ENCODE assay signal across 6 cellular contexts in the genomic region with DNA sequence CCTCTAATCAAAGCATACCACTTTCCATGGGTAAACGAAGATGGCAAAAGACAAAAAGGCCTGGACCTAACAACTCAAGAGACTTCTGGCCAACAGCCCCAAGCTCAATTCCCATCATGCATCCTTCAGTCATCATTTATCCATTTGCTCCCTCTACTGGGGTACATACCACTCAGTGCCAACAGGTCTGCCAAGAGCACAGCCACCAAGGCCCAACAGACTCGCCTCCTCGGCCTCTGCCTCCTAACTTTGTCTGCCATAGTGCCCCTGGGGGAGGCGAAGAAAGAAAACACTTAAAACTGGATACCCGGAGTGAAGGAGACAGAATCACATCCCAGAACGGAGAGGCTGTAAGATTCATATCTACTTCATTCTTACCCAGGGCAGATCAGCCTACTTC. TPM values are rescaled to one million over a fixed set of nuclear protein-coding genes. Genes with fewer than 3 reads are reported as not detected.
DNase-seq lines count a peak whose midpoint lies in the region; ATAC-seq and TF ChIP-seq lines count a peak whose summit lies in the region.

No MANE protein-coding gene starts in this region.

- H3K9me3 ChIP-seq in cardiac muscle cell (ENCODE audit: low read depth) (no peaks in the 10 kb centered on the region), lower lobe of right lung (no peaks in the 10 kb centered on the region)

- TF ChIP-seq CTCF in cardiac muscle cell (IDR thresholded peaks at IDR 0.05; ENCODE audit: low read depth, low read length) (no peak), lower lobe of right lung (IDR thresholded peaks at IDR 0.05) (no peak)

- H3K27ac Mint-ChIP-seq in activated T-helper 1 cell treated with anti-CD3 and anti-CD28 coated beads, Interleukin-12 subunit alpha, Interleukin-12 subunit beta, Interleukin-2, Interleukin-4 antibody, amounts not matched to agents 30 ng/mL and 10 ng/mL and 1 ng/mL, durations not matched to agents 14 hours and 24 hours and 36 hours, result peak overlapping the region; percentile 78

- H3K4me1 ChIP-seq in cardiac muscle cell (ENCODE audit: low read depth), result peaks cover 5% of the 10 kb centered on the region
- peaks cover 25% of the 10 kb centered on the region for H3K4me1 ChIP-seq in lower lobe of right lung

- H3K36me3 ChIP-seq in cardiac muscle cell (peaks cover 36% of the 10 kb centered on the region), lower lobe of right lung (peaks cover 49% of the 10 kb centered on the region)

- DNase-seq in cardiac muscle cell (ENCODE audit: low read depth in 1 of 2, low spot score in 1 of 2) (peak in 1 of 2 donors; percentile 25), left ventricle myocardium superior (no peak), lower lobe of right lung (no peak), NCI-H187 treated with DMSO at 0.1 percent for 48 hours (lab: John Stamatoyannopoulos, UW) (no peak)
- no peak for DNase-seq in activated T-helper 1 cell treated with anti-CD3 and anti-CD28 coated beads, Interleukin-12 subunit alpha, Interleukin-12 subunit beta, Interleukin-2, Interleukin-4 antibody, amounts not matched to agents 30 ng/mL and 10 ng/mL and 1 ng/mL, durations not matched to agents 14 hours and 24 hours and 36 hours (ENCODE audit: low spot score)

- H3K9me3 Mint-ChIP-seq in activated T-helper 1 cell treated with anti-CD3 and anti-CD28 coated beads, Interleukin-12 subunit alpha, Interleukin-12 subunit beta, Interleukin-2, Interleukin-4 antibody, amounts not matched to agents 30 ng/mL and 10 ng/mL and 1 ng/mL, durations not matched to agents 14 hours and 24 hours and 36 hours, result no peaks in the 10 kb centered on the region

- peak overlapping the region; percentile 97 for H3K4me3 Mint-ChIP-seq in activated T-helper 1 cell treated with anti-CD3 and anti-CD28 coated beads, Interleukin-12 subunit alpha, Interleukin-12 subunit beta, Interleukin-2, Interleukin-4 antibody, amounts not matched to agents 30 ng/mL and 10 ng/mL and 1 ng/mL, durations not matched to agents 14 hours and 24 hours and 36 hours

- no peaks in the 10 kb centered on the region for H3K27me3 Mint-ChIP-seq in activated T-helper 1 cell treated with anti-CD3 and anti-CD28 coated beads, Interleukin-12 subunit alpha, Interleukin-12 subunit beta, Interleukin-2, Interleukin-4 antibody, amounts not matched to agents 30 ng/mL and 10 ng/mL and 1 ng/mL, durations not matched to agents 14 hours and 24 hours and 36 hours (ENCODE audit: insufficient read depth)

- intact Hi-C loops in left ventricle myocardium superior (cut with micrococcal nuclease), result no loop called here
- intact Hi-C loops in activated T-helper 1 cell treated with anti-CD3 and anti-CD28 coated beads, Interleukin-12 subunit alpha, Interleukin-12 subunit beta, Interleukin-2, Interleukin-4 antibody, amounts not matched to agents 30 ng/mL and 10 ng/mL and 1 ng/mL, durations not matched to agents 14 hours and 24 hours and 36 hours (cut with micrococcal nuclease), result loop anchor here (2.0 kb wide), 1 partner anchor 141 kb away; no protein-coding TSS in a partner anchor
- intact Hi-C loops in lower lobe of right lung (cut with DNase I), result no loop called here

- H3K4me1 Mint-ChIP-seq in activated T-helper 1 cell treated with anti-CD3 and anti-CD28 coated beads, Interleukin-12 subunit alpha, Interleukin-12 subunit beta, Interleukin-2, Interleukin-4 antibody, amounts not matched to agents 30 ng/mL and 10 ng/mL and 1 ng/mL, durations not matched to agents 14 hours and 24 hours and 36 hours (ENCODE audit: low read depth), result peaks cover 52% of the 10 kb centered on the region

- no peak for ATAC-seq in left ventricle myocardium superior
- no peak for ATAC-seq in lower lobe of right lung
- ATAC-seq in GM18502 (IDR thresholded peaks at IDR 0.05; ENCODE audit: poor library complexity, unreplicated experiment), result no peak

- no peaks in the 10 kb centered on the region for H3K27me3 ChIP-seq in cardiac muscle cell
- H3K27me3 ChIP-seq in lower lobe of right lung (ENCODE audit: low read depth), result no peaks in the 10 kb centered on the region

- peaks cover 50% of the 10 kb centered on the region for H3K36me3 Mint-ChIP-seq in activated T-helper 1 cell treated with anti-CD3 and anti-CD28 coated beads, Interleukin-12 subunit alpha, Interleukin-12 subunit beta, Interleukin-2, Interleukin-4 antibody, amounts not matched to agents 30 ng/mL and 10 ng/mL and 1 ng/mL, durations not matched to agents 14 hours and 24 hours and 36 hours (ENCODE audit: low read depth)

- H3K4me3 ChIP-seq in cardiac muscle cell (peak overlapping the region; percentile 99), lower lobe of right lung (peak overlapping the region; percentile 94)

- H3K27ac ChIP-seq in cardiac muscle cell (peak overlapping the region; percentile 95), lower lobe of right lung (peak overlapping the region; percentile 90)

RNA-seq across cellular contexts. Expression of gene HYOU1, which starts 1.1 kb away (rescaled TPM):
- 103 and 187 TPM in 2 replicates for total RNA-seq in cardiac muscle cell
- polyA plus RNA-seq in cardiac muscle cell, result 65.5 and 125 TPM in 2 replicates
- 64.0 TPM for total RNA-seq in left ventricle myocardium superior
- 216 and 219 TPM in 2 replicates for total RNA-seq in activated T-helper 1 cell treated with anti-CD3 and anti-CD28 coated beads, Interleukin-12 subunit alpha, Interleukin-12 subunit beta, Interleukin-2, Interleukin-4 antibody, amounts not matched to agents 30 ng/mL and 10 ng/mL and 1 ng/mL, durations not matched to agents 14 hours and 24 hours and 36 hours
- total RNA-seq in lower lobe of right lung, result 115 TPM

RNA-seq across cellular contexts. Expression of gene VPS11, which starts 11.7 kb away (rescaled TPM):
- total RNA-seq in cardiac muscle cell (22.1 and 34.1 TPM in 2 replicates), left ventricle myocardium superior (23.0 TPM), lower lobe of right lung (45.6 TPM)
- polyA plus RNA-seq in cardiac muscle cell, result 22.3 and 23.7 TPM in 2 replicates
- total RNA-seq in activated T-helper 1 cell treated with anti-CD3 and anti-CD28 coated beads, Interleukin-12 subunit alpha, Interleukin-12 subunit beta, Interleukin-2, Interleukin-4 antibody, amounts not matched to agents 30 ng/mL and 10 ng/mL and 1 ng/mL, durations not matched to agents 14 hours and 24 hours and 36 hours, result 23.5 and 24.0 TPM in 2 replicates

RNA-seq across cellular contexts. Expression of gene SLC37A4, which starts 25.2 kb away (rescaled TPM):
- total RNA-seq in cardiac muscle cell (38.7 and 41.4 TPM in 2 replicates), left ventricle myocardium superior (8.1 TPM), lower lobe of right lung (13.2 TPM)
- polyA plus RNA-seq in cardiac muscle cell, result 36.7 and 41.3 TPM in 2 replicates
- total RNA-seq in activated T-helper 1 cell treated with anti-CD3 and anti-CD28 coated beads, Interleukin-12 subunit alpha, Interleukin-12 subunit beta, Interleukin-2, Interleukin-4 antibody, amounts not matched to agents 30 ng/mL and 10 ng/mL and 1 ng/mL, durations not matched to agents 14 hours and 24 hours and 36 hours, result 24.3 and 28.7 TPM in 2 replicates

RNA-seq across cellular contexts. Expression of gene HMBS, which starts 28.8 kb away (rescaled TPM):
- total RNA-seq in cardiac muscle cell (9.6 and 17.2 TPM in 2 replicates), left ventricle myocardium superior (24.9 TPM), lower lobe of right lung (16.7 TPM)
- polyA plus RNA-seq in cardiac muscle cell, result 55.2 and 92.9 TPM in 2 replicates
- total RNA-seq in activated T-helper 1 cell treated with anti-CD3 and anti-CD28 coated beads, Interleukin-12 subunit alpha, Interleukin-12 subunit beta, Interleukin-2, Interleukin-4 antibody, amounts not matched to agents 30 ng/mL and 10 ng/mL and 1 ng/mL, durations not matched to agents 14 hours and 24 hours and 36 hours, result 55.0 and 55.6 TPM in 2 replicates

RNA-seq across cellular contexts. Expression of gene TRAPPC4, which starts 37.3 kb away (rescaled TPM):
- 56.1 and 64.8 TPM in 2 replicates for total RNA-seq in cardiac muscle cell
- polyA plus RNA-seq in cardiac muscle cell, result 130 and 166 TPM in 2 replicates
- 30.4 TPM for total RNA-seq in left ventricle myocardium superior
- 141 and 142 TPM in 2 replicates for total RNA-seq in activated T-helper 1 cell treated with anti-CD3 and anti-CD28 coated beads, Interleukin-12 subunit alpha, Interleukin-12 subunit beta, Interleukin-2, Interleukin-4 antibody, amounts not matched to agents 30 ng/mL and 10 ng/mL and 1 ng/mL, durations not matched to agents 14 hours and 24 hours and 36 hours
- 49.7 TPM for total RNA-seq in lower lobe of right lung
